14 cellular contexts compared by ENCODE assay signal in genomic region chr18:76873713-76874112, GRCh38.
"Had no signal": no experiment of that assay in that cellular context is flagged by ENCODE, and none has a peak within 500 bp of the region (broad histone marks: within the 10 kb centered on the region; RNA-seq: fewer than 3 reads in every experiment).

No MANE protein-coding gene starts in this region.

- H3K27me3 ChIP-seq: hepatocyte, thyroid gland had no signal

- H3K9me3 ChIP-seq: thyroid gland had no signal

- H3K27ac ChIP-seq: hepatocyte, parathyroid adenoma, thyroid gland had no signal

- H3K27me3 Mint-ChIP-seq: brain; effector memory CD8-positive, alpha-beta T cell had no signal

- H3K4me2 ChIP-seq: hepatocyte had no signal

- H3K4me3 Mint-ChIP-seq: brain; T-helper 1 cell treated with Interleukin-12 subunit alpha and Interleukin-12 subunit beta and Interleukin-4 antibody, amounts not matched to agents 30 μg/mL and 1 μg/mL, for 36 hours had no signal

- H3K4me3 ChIP-seq: hepatocyte, thyroid gland had no signal

- H3K9ac ChIP-seq: parathyroid adenoma had no signal

- H3K79me2 ChIP-seq: hepatocyte, parathyroid adenoma had no signal

- H3K4me1 Mint-ChIP-seq: brain had no signal

- H3K9me3 Mint-ChIP-seq: brain; effector memory CD8-positive, alpha-beta T cell; T-helper 1 cell treated with Interleukin-12 subunit alpha and Interleukin-12 subunit beta and Interleukin-4 antibody, amounts not matched to agents 30 μg/mL and 1 μg/mL, for 36 hours had no signal

- H3K4me1 ChIP-seq: parathyroid adenoma, thyroid gland had no signal

- DNase-seq: activated T-cell treated with anti-CD3 and anti-CD28 coated beads, Interleukin-2, amount 50 U/mL, for 1 hour; amniotic stem cell; effector memory CD8-positive, alpha-beta T cell; erythroblast; kidney glomerular epithelial cell; SHP77; stimulated activated CD4-positive, alpha-beta T cell treated with anti-CD3 and anti-CD28 coated beads, Interleukin-4, amount 100 ng/mL, for 1 hour; stimulated activated CD8-positive, alpha-beta memory T cell treated with anti-CD3 and anti-CD28 coated beads, Interleukin-4, amount 100 ng/mL, for 48 hours; thyroid gland had no signal

- H2AFZ ChIP-seq: hepatocyte, parathyroid adenoma had no signal

- ATAC-seq: effector memory CD8-positive, alpha-beta T cell; SK-N-SH treated with all-trans-retinoic acid at 6 μM for 48 hours had no signal
